In genomic region chrX:53558646-53559045, GRCh38 we compare ENCODE assay signal across 16 cellular contexts.
DNase-seq lines count a peak whose midpoint lies in the region; ATAC-seq and TF ChIP-seq lines count a peak whose summit lies in the region.
"Had no signal": no experiment of that assay in that cellular context is flagged by ENCODE, and none has a peak within 500 bp of the region (broad histone marks: within the 10 kb centered on the region; RNA-seq: fewer than 3 reads in every experiment).

No MANE protein-coding gene starts in this region.

- H3K4me1 Mint-ChIP-seq in activated CD4-positive, alpha-beta memory T cell treated with anti-CD3 and anti-CD28 coated beads for 36 hours (ENCODE audit: low read depth) = peaks cover 3% of the 10 kb centered on the region
- H3K4me1 Mint-ChIP-seq in activated CD4-positive, alpha-beta memory T cell treated with anti-CD3 and anti-CD28 coated beads, Interleukin-2, amount 10 ng/mL, durations not matched to agents 7 days and 5 days = no peaks in the 10 kb centered on the region
- H3K4me1 Mint-ChIP-seq in neural crest cell = no peaks in the 10 kb centered on the region
- no peaks in the 10 kb centered on the region for H3K4me1 Mint-ChIP-seq in Calu3 (ENCODE audit: low read depth, unreplicated experiment)

- H3K27me3 Mint-ChIP-seq in activated CD4-positive, alpha-beta memory T cell treated with anti-CD3 and anti-CD28 coated beads for 36 hours = no peaks in the 10 kb centered on the region
- H3K27me3 Mint-ChIP-seq in activated CD4-positive, alpha-beta memory T cell treated with anti-CD3 and anti-CD28 coated beads, Interleukin-2, amount 10 ng/mL, durations not matched to agents 7 days and 5 days = no peaks in the 10 kb centered on the region
- H3K27me3 Mint-ChIP-seq in neural crest cell (ENCODE audit: low read depth) (no peaks in the 10 kb centered on the region), Calu3 (ENCODE audit: unreplicated experiment) (no peaks in the 10 kb centered on the region)

- POLR2A ChIA-PET in activated CD4-positive, alpha-beta memory T cell treated with anti-CD3 and anti-CD28 coated beads for 36 hours (lab: Charles Lee) = no interaction called here
- POLR2A ChIA-PET in activated CD4-positive, alpha-beta memory T cell treated with anti-CD3 and anti-CD28 coated beads, Interleukin-2, amount 10 ng/mL, durations not matched to agents 7 days and 5 days (lab: Charles Lee) = no interaction called here

- H3K9me3 Mint-ChIP-seq in activated CD4-positive, alpha-beta memory T cell treated with anti-CD3 and anti-CD28 coated beads for 36 hours = no peaks in the 10 kb centered on the region
- H3K9me3 Mint-ChIP-seq in activated CD4-positive, alpha-beta memory T cell treated with anti-CD3 and anti-CD28 coated beads, Interleukin-2, amount 10 ng/mL, durations not matched to agents 7 days and 5 days = no peaks in the 10 kb centered on the region
- H3K9me3 Mint-ChIP-seq in neural crest cell = peaks cover 2% of the 10 kb centered on the region
- H3K9me3 Mint-ChIP-seq in Calu3 (ENCODE audit: low read depth, unreplicated experiment) = no peaks in the 10 kb centered on the region

- no peak overlapping the region for H3K4me3 Mint-ChIP-seq in activated CD4-positive, alpha-beta memory T cell treated with anti-CD3 and anti-CD28 coated beads for 36 hours
- H3K4me3 Mint-ChIP-seq in activated CD4-positive, alpha-beta memory T cell treated with anti-CD3 and anti-CD28 coated beads, Interleukin-2, amount 10 ng/mL, durations not matched to agents 7 days and 5 days = no peak overlapping the region
- no peak overlapping the region for H3K4me3 Mint-ChIP-seq in neural crest cell
- no peak overlapping the region for H3K4me3 Mint-ChIP-seq in Calu3 (ENCODE audit: low read depth, unreplicated experiment)

- in situ Hi-C loops in mammary epithelial cell (cut with MboI; ENCODE audit: low sequenced_read_pairs in 2 of 2) = no loop called here

- H3K9ac ChIP-seq in mammary epithelial cell (ENCODE audit: insufficient read depth, low read length) = no peak overlapping the region

- H3K27ac ChIP-seq in mammary epithelial cell (ENCODE audit: insufficient read depth, low read depth, low read length) = no peak overlapping the region
- no peak overlapping the region for H3K27ac ChIP-seq in breast epithelium

- no peaks in the 10 kb centered on the region for H3K27me3 ChIP-seq in mammary epithelial cell (ENCODE audit: insufficient read depth, low read length)
- H3K27me3 ChIP-seq in breast epithelium = peaks cover 0 to 36% of the 10 kb centered on the region in 2 donors

- H3K36me3 ChIP-seq in mammary epithelial cell (ENCODE audit: insufficient read depth, low read length) (peaks cover 11% of the 10 kb centered on the region), breast epithelium (no peaks in the 10 kb centered on the region)

- CTCF ChIA-PET in activated CD4-positive, alpha-beta memory T cell treated with anti-CD3 and anti-CD28 coated beads for 36 hours (lab: Charles Lee) = no interaction called here
- CTCF ChIA-PET in activated CD4-positive, alpha-beta memory T cell treated with anti-CD3 and anti-CD28 coated beads, Interleukin-2, amount 10 ng/mL, durations not matched to agents 7 days and 5 days (lab: Charles Lee) = no interaction called here
- CTCF ChIA-PET in mammary epithelial cell (lab: Charles Lee; ENCODE audit: low non-redundant PET) (no interaction called here), Calu3 (lab: Charles Lee) (no interaction called here)

- no peak for TF ChIP-seq POLR2A in breast epithelium (IDR thresholded peaks at IDR 0.05)

- no peak overlapping the region for H3K4me2 ChIP-seq in mammary epithelial cell (ENCODE audit: insufficient read depth, low read depth, low read length)

- no peak for DNase-seq in activated CD4-positive, alpha-beta memory T cell treated with anti-CD3 and anti-CD28 coated beads for 36 hours
- DNase-seq in activated CD4-positive, alpha-beta memory T cell treated with anti-CD3 and anti-CD28 coated beads, Interleukin-2, amount 10 ng/mL, durations not matched to agents 7 days and 5 days = no peak
- DNase-seq in mammary epithelial cell = no peak
- DNase-seq in breast epithelium (ENCODE audit: low spot score in 2 of 2) = no peak
- DNase-seq in neural crest cell (ENCODE audit: low read depth, low spot score) = no peak
- no peak for DNase-seq in Calu3
- DNase-seq: Karpas-422, NCI-H1092, NCI-H1417 treated with DMSO at 0.1 percent for 48 hours, NCI-H1694 treated with DMSO at 0.1 percent for 48 hours, NCI-H2081, NCI-H2227 treated with DMSO at 0.1 percent for 48 hours, NCI-H526 treated with DMSO at 0.1 percent for 48 hours, Right ventricle myocardium superior, RPMI8226 had no signal

- peaks cover 77% of the 10 kb centered on the region for H3K36me3 Mint-ChIP-seq in activated CD4-positive, alpha-beta memory T cell treated with anti-CD3 and anti-CD28 coated beads for 36 hours
- peaks cover 84% of the 10 kb centered on the region for H3K36me3 Mint-ChIP-seq in activated CD4-positive, alpha-beta memory T cell treated with anti-CD3 and anti-CD28 coated beads, Interleukin-2, amount 10 ng/mL, durations not matched to agents 7 days and 5 days (ENCODE audit: low read depth)
- H3K36me3 Mint-ChIP-seq in neural crest cell (ENCODE audit: low read depth) (peaks cover 49% of the 10 kb centered on the region), Calu3 (ENCODE audit: insufficient read depth, unreplicated experiment) (peaks cover 81% of the 10 kb centered on the region)

- no peaks in the 10 kb centered on the region for H3K79me2 ChIP-seq in mammary epithelial cell (ENCODE audit: insufficient read depth, low read length)

- H3K4me3 ChIP-seq in mammary epithelial cell (replicated peaks in 1 of 3; ENCODE audit: insufficient read depth in 1 of 3, low read depth in 2 of 3, low read length in 3 of 3) (no peak overlapping the region), breast epithelium (no peak overlapping the region)

- H3K4me1 ChIP-seq in mammary epithelial cell (ENCODE audit: insufficient read depth, low read length) (no peaks in the 10 kb centered on the region), breast epithelium (no peaks in the 10 kb centered on the region)

- ATAC-seq in HG02840 (IDR thresholded peaks at IDR 0.05; ENCODE audit: low FRiP score, unreplicated experiment) = no peak

- BruUV-seq in mammary epithelial cell (replicated peaks; lab: Mats Ljungman, UMichigan) (TSS peak; percentile 26), Calu3 (replicated peaks; lab: Mats Ljungman, UMichigan) (no TSS peak)

- no peak overlapping the region for H2AFZ ChIP-seq in mammary epithelial cell (ENCODE audit: low read depth, low read length)

- H4K20me1 ChIP-seq in mammary epithelial cell (ENCODE audit: insufficient read depth, low read length) = no peaks in the 10 kb centered on the region

- peak overlapping the region; percentile 8 for H3K27ac Mint-ChIP-seq in activated CD4-positive, alpha-beta memory T cell treated with anti-CD3 and anti-CD28 coated beads for 36 hours
- H3K27ac Mint-ChIP-seq in activated CD4-positive, alpha-beta memory T cell treated with anti-CD3 and anti-CD28 coated beads, Interleukin-2, amount 10 ng/mL, durations not matched to agents 7 days and 5 days = no peak overlapping the region
- H3K27ac Mint-ChIP-seq in neural crest cell (ENCODE audit: unreplicated experiment) (peak overlapping the region; percentile 86), Calu3 (ENCODE audit: unreplicated experiment) (no peak overlapping the region)

- dilution Hi-C loops in mammary epithelial cell (cut with HindIII; ENCODE audit: low sequenced_read_pairs) = no loop called here

- WGBS in mammary epithelial cell (ENCODE audit: low coverage, missing lambda C conversion rate) = 69% methylated on average over 6 of the region's 6 CpGs

- TF ChIP-seq CTCF in mammary epithelial cell (conservative IDR thresholded peaks at IDR 0.05 in 1 of 2, IDR thresholded peaks at IDR 0.05 in 1 of 2; ENCODE audit: extremely low read depth in 1 of 2, insufficient read depth in 1 of 2, low read depth in 1 of 2, low read length in 2 of 2) = no peak
- no peak for TF ChIP-seq CTCF in breast epithelium (IDR thresholded peaks at IDR 0.05)
- TF ChIP-seq CTCF in neural crest cell (conservative IDR thresholded peaks at IDR 0.05) = no peak
- TF ChIP-seq CTCF in Calu3 (IDR thresholded peaks at IDR 0.05; ENCODE audit: unreplicated experiment) = no peak

- intact Hi-C loops in activated CD4-positive, alpha-beta memory T cell treated with anti-CD3 and anti-CD28 coated beads for 36 hours (cut with micrococcal nuclease) = no loop called here
- intact Hi-C loops in mammary epithelial cell (cut with micrococcal nuclease) (no loop called here), breast epithelium (cut with DNase I; ENCODE audit: low total_unique reads) (no loop called here), Calu3 (cut with micrococcal nuclease; ENCODE audit: unreplicated experiment) (no loop called here)

- H3K9me3 ChIP-seq in mammary epithelial cell (replicated peaks; ENCODE audit: insufficient read depth, low read length) (no peaks in the 10 kb centered on the region), breast epithelium (no peaks in the 10 kb centered on the region)

Comparison
In these comparisons a context has a peak if more than half of its experiments do, and no peak if none do; other contexts are left out.
1. H3K27ac Mint-ChIP-seq: peak in activated CD4-positive, alpha-beta memory T cell treated with anti-CD3 and anti-CD28 coated beads for 36 hours (single experiment) and neural crest cell (single experiment); none in activated CD4-positive, alpha-beta memory T cell treated with anti-CD3 and anti-CD28 coated beads, Interleukin-2, amount 10 ng/mL, durations not matched to agents 7 days and 5 days (single experiment) and Calu3 (single experiment).